In the genomic region with DNA sequence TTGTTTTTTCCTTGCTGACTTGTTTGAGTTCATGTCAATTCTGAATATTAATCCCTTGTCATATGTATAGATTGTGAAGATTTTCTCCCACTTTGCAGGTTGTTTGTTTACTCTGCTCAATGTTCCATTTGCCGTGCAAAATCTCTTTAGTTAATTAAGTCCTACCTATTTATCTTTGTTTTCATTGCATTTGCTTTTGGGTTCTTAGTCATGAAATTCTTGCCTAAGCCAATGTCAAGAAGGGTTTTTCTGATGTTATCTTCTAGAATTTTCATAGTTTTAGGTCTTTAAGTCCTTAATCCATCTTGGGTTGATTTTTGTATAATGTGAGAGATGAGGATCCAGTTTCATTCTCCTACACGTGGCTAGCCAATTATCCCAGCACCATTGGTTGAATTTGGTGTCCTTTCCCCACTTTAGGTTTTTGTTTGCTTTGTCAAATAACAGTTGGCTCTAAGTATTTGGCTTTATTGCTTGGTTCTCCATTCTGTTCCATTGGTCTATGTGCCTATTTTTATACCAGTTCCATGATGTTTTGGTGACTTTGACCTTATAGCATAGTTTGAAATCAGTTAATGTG, we compare ENCODE assay signal across 29 cellular contexts.
"Had no signal": no experiment of that assay in that cellular context is flagged by ENCODE, and none has a peak within 500 bp of the region (broad histone marks: within the 10 kb centered on the region; RNA-seq: fewer than 3 reads in every experiment).

No MANE protein-coding gene starts in this region.

- FAIRE-seq: astrocyte, bronchial epithelial cell had no signal

- DNase-seq: activated effector memory CD4-positive, alpha-beta T cell treated with anti-CD3 and anti-CD28 coated beads, Interleukin-2, amount 50 U/mL, for 16 hours; activated effector memory CD4-positive, alpha-beta T cell treated with Interleukin-2 at 50 U/mL for 16 hours; activated gamma-delta T cell; activated gamma-delta T cell treated with Interleukin-2 at 50 U/mL for 16 hours; activated naive CD4-positive, alpha-beta T cell; activated naive CD4-positive, alpha-beta T cell treated with anti-CD3 and anti-CD28 coated beads for 36 hours; activated naive CD4-positive, alpha-beta T cell treated with anti-CD3 and anti-CD28 coated beads, Interleukin-2, amount 10 ng/mL, durations not matched to agents 7 days and 5 days; activated naive CD4-positive, alpha-beta T cell treated with anti-CD3 and anti-CD28 coated beads, Interleukin-2, amount 50 U/mL, for 16 hours; activated naive CD4-positive, alpha-beta T cell treated with Interleukin-2 at 50 U/mL for 16 hours; activated naive CD8-positive, alpha-beta T cell treated with anti-CD3 and anti-CD28 coated beads for 36 hours; activated naive CD8-positive, alpha-beta T cell treated with anti-CD3 and anti-CD28 coated beads, Interleukin-2, amount 10 ng/mL, durations not matched to agents 7 days and 5 days; activated naive CD8-positive, alpha-beta T cell treated with anti-CD3 and anti-CD28 coated beads, Interleukin-2, amount 50 U/mL, for 24 hours; activated T-cell treated with anti-CD3 and anti-CD28 coated beads, Interleukin-2, amount 50 U/mL, for 1 hour; activated T-cell treated with anti-CD3 and anti-CD28 coated beads, Interleukin-2, amount 50 U/mL, for 24 hours; activated T-cell treated with anti-CD3 and anti-CD28 coated beads, Interleukin-2, amount 50 U/mL, for 4 hours; activated T-cell treated with anti-CD3 and anti-CD28 coated beads, Interleukin-2, amount 50 U/mL, for 48 hours; activated T-cell treated with anti-CD3 and anti-CD28 coated beads, Interleukin-2, amount 50 U/mL, for 72 hours; adrenal gland; amniotic stem cell; amygdala; anterior cingulate cortex; aorta; body of pancreas; brain microvascular endothelial cell; caudate nucleus; central memory CD4-positive, alpha-beta T cell; cerebellar nuclear complex had no signal
